ENCODE assay signal across 8 cellular contexts in the genomic region with DNA sequence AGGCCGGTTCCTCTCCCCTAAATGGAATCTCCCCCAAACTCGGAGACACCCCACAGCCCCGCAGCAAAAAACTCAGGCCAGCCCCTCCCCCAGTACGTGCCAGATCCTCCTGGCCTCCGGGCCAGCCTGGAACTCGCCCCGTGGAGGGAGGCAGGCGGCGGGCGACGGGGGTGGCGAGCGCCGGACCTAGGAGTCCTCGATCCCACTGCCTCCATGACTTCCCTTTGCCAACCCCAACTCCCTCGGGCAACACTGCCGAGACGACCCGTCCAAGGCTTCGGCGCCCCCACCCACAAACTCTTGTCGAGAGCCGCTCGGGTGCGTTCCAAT.
A peak's percentile ranks its signal among the peaks of the same experiment; 100 is the strongest.
DNase-seq lines count a peak whose midpoint lies in the region; ATAC-seq and TF ChIP-seq lines count a peak whose summit lies in the region.

No MANE protein-coding gene starts in this region.

- no peaks in the 10 kb centered on the region for H3K27me3 ChIP-seq in mucosa of stomach (ENCODE audit: control insufficient read depth, insufficient read depth, low read length)

- H3K36me3 ChIP-seq in mucosa of stomach (ENCODE audit: control insufficient read depth, insufficient read depth, low read length), result no peaks in the 10 kb centered on the region

- H3K9ac ChIP-seq in mucosa of stomach (ENCODE audit: low read length), result peak overlapping the region; percentile 83

- no peaks in the 10 kb centered on the region for H3K9me3 ChIP-seq in mucosa of stomach (ENCODE audit: control insufficient read depth, low read length)

- peaks cover 27% of the 10 kb centered on the region for H3K4me1 ChIP-seq in mucosa of stomach (ENCODE audit: control insufficient read depth, insufficient read depth, low read length)

- H3K4me3 ChIP-seq in choroid plexus epithelial cell (ENCODE audit: low read depth, low read length) (peak overlapping the region; percentile 80), mucosa of stomach (ENCODE audit: low read length) (peak overlapping the region; percentile 54)

- H3K27ac ChIP-seq in 22Rv1, result peak overlapping the region; percentile 95

- ATAC-seq in HG03354 (IDR thresholded peaks at IDR 0.05; ENCODE audit: poor library complexity, severe bottlenecking, unreplicated experiment), result peak; percentile 35
- no peak for ATAC-seq in HG03280 (IDR thresholded peaks at IDR 0.05; ENCODE audit: unreplicated experiment)
- no peak for ATAC-seq in HG02981 (IDR thresholded peaks at IDR 0.05; ENCODE audit: unreplicated experiment)

- TF ChIP-seq CTCF in 22Rv1 (IDR thresholded peaks at IDR 0.05) (no peak), choroid plexus epithelial cell (conservative IDR thresholded peaks at IDR 0.05; ENCODE audit: low read depth, low read length) (no peak)

- DNase-seq in choroid plexus epithelial cell (ENCODE audit: low read depth), result no peak
- no peak for DNase-seq in medulla oblongata (ENCODE audit: extremely low spot score)
- DNase-seq in DMS153 treated with DMSO at 0.1 percent for 48 hours (lab: John Stamatoyannopoulos, UW; ENCODE audit: unreplicated experiment), result no peak
